In the genomic region with DNA sequence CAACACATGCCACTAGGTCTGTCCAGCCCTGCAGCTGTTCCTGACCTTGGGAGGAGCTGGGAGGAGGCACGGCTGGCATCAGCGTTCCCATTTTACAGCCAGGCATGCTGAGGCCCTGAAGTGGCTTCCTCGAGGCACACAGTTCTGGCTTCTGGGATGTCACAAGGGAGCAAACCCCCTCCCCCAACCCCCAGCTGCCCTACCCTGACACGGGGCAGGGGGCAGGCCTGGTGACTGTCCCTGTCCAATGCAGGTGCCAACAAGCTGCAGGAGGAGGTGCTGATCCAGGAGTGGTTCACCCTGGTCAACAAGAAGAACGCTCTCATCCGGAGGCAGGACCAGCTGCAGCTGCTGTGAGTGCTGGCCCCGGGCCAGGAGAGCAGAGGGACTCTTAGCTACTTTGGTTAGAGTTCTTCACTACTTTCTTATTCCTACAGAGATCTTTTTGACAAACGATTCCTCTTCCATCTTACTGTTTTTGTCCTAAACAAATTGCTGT, we compare ENCODE assay signal across 16 cellular contexts. TPM values are rescaled to one million over a fixed set of nuclear protein-coding genes. Genes with fewer than 3 reads are reported as not detected.
DNase-seq lines count a peak whose midpoint lies in the region; ATAC-seq and TF ChIP-seq lines count a peak whose summit lies in the region.
"Had no signal": no experiment of that assay in that cellular context is flagged by ENCODE, and none has a peak within 500 bp of the region (broad histone marks: within the 10 kb centered on the region; RNA-seq: fewer than 3 reads in every experiment).

No MANE protein-coding gene starts in this region.

- no peak overlapping the region for H3K9ac ChIP-seq in mesendoderm (ENCODE audit: low read length)

- peak overlapping the region; percentile 91 for H3K27ac ChIP-seq in psoas muscle
- H3K27ac ChIP-seq in mesendoderm (ENCODE audit: low read depth, low read length), result no peak overlapping the region
- H3K27ac ChIP-seq: A549, cardiac muscle cell, thoracic aorta had no signal

- no peak overlapping the region for H3K4ac ChIP-seq in mesendoderm (ENCODE audit: low read depth, low read length)

- H3K79me2 ChIP-seq in mesendoderm (ENCODE audit: control insufficient read depth, insufficient read depth, low read length), result no peaks in the 10 kb centered on the region

- TF ChIP-seq CTCF in LNCaP clone FGC (IDR thresholded peaks at IDR 0.05; ENCODE audit: control insufficient read depth, extremely low read depth, insufficient read depth) (no peak), psoas muscle (IDR thresholded peaks at IDR 0.05) (no peak)

- H3K4me3 Mint-ChIP-seq in activated naive CD8-positive, alpha-beta T cell treated with anti-CD3 and anti-CD28 coated beads, Interleukin-2, amount 10 ng/mL, durations not matched to agents 7 days and 5 days, result no peak overlapping the region
- H3K4me3 Mint-ChIP-seq: immature natural killer cell, T-cell had no signal

- H3K79me1 ChIP-seq in mesendoderm (ENCODE audit: low read length), result no peaks in the 10 kb centered on the region

- H3K36me3 ChIP-seq in psoas muscle (ENCODE audit: insufficient read depth in 1 of 2, low read depth in 1 of 2) (peaks cover 2 to 64% of the 10 kb centered on the region in 2 donors), H7 (replicated peaks; ENCODE audit: control insufficient read depth, insufficient read depth, low read length) (no peaks in the 10 kb centered on the region), mesendoderm (ENCODE audit: control insufficient read depth, insufficient read depth, low read length) (no peaks in the 10 kb centered on the region)
- H3K36me3 ChIP-seq: cardiac muscle cell had no signal

- H3K27me3 Mint-ChIP-seq in activated naive CD8-positive, alpha-beta T cell treated with anti-CD3 and anti-CD28 coated beads, Interleukin-2, amount 10 ng/mL, durations not matched to agents 7 days and 5 days, result no peaks in the 10 kb centered on the region
- H3K27me3 Mint-ChIP-seq: T-cell had no signal

- DNase-seq in NCI-H2107 treated with DMSO at 0.1 percent for 48 hours (lab: John Stamatoyannopoulos, UW; ENCODE audit: unreplicated experiment) (peak; percentile 20), NCI-H2107 (lab: John Stamatoyannopoulos, UW) (no peak), LNCaP clone FGC (ENCODE audit: low read depth) (peak; percentile 17), psoas muscle (peak in 1 of 2 donors; percentile 85), H7 (no peak), mesendoderm (no peak)
- DNase-seq in activated naive CD8-positive, alpha-beta T cell treated with anti-CD3 and anti-CD28 coated beads, Interleukin-2, amount 10 ng/mL, durations not matched to agents 7 days and 5 days, result no peak
- DNase-seq: esophagus squamous epithelium, NCI-H446 treated with DMSO at 0.1 percent for 48 hours, occipital lobe had no signal

- peak overlapping the region; percentile 21 for H3K27ac Mint-ChIP-seq in activated naive CD8-positive, alpha-beta T cell treated with anti-CD3 and anti-CD28 coated beads, Interleukin-2, amount 10 ng/mL, durations not matched to agents 7 days and 5 days

- H2BK120ac ChIP-seq in mesendoderm (ENCODE audit: low read depth, low read length), result no peak overlapping the region

- 20 to 35% (median 23%) methylated on average over 8 of the region's 8 CpGs for WGBS in psoas muscle, 3 donors
- WGBS in mesendoderm (ENCODE audit: extremely low coverage, insufficient coverage, low lambda C conversion rate), result no CpG with 5 or more reads among the region's 8 CpGs

- no peak overlapping the region for H2AK5ac ChIP-seq in mesendoderm (ENCODE audit: low read length)

- H3K23ac ChIP-seq in mesendoderm (ENCODE audit: low read length), result no peak overlapping the region

- no peak for ATAC-seq in activated naive CD8-positive, alpha-beta T cell treated with anti-CD3 and anti-CD28 coated beads, Interleukin-2, amount 10 ng/mL, durations not matched to agents 7 days and 5 days (ENCODE audit: low read depth)
- ATAC-seq in psoas muscle (peak in 1 of 4 donors; percentile 2), HG02981 (IDR thresholded peaks at IDR 0.05; ENCODE audit: unreplicated experiment) (no peak)
- ATAC-seq: A549 had no signal

- H4K5ac ChIP-seq in mesendoderm (ENCODE audit: low read length), result no peak overlapping the region

- H3K4me3 ChIP-seq in LNCaP clone FGC (ENCODE audit: low read depth, low read length) (no peak overlapping the region), psoas muscle (no peak overlapping the region), H7 (ENCODE audit: insufficient read depth, low read depth, low read length) (no peak overlapping the region), mesendoderm (ENCODE audit: low read length) (no peak overlapping the region)
- H3K4me3 ChIP-seq: A549, cardiac muscle cell, esophagus squamous epithelium, thoracic aorta had no signal

- H3K56ac ChIP-seq in mesendoderm (ENCODE audit: low read length), result no peak overlapping the region

- H3K4me1 Mint-ChIP-seq in activated naive CD8-positive, alpha-beta T cell treated with anti-CD3 and anti-CD28 coated beads, Interleukin-2, amount 10 ng/mL, durations not matched to agents 7 days and 5 days, result peaks cover 29% of the 10 kb centered on the region

- peaks cover 82% of the 10 kb centered on the region for H3K4me1 ChIP-seq in psoas muscle
- no peaks in the 10 kb centered on the region for H3K4me1 ChIP-seq in mesendoderm (ENCODE audit: control insufficient read depth, low read depth, low read length)

- H3K4me2 ChIP-seq in mesendoderm (ENCODE audit: low read length), result no peak overlapping the region
- H3K4me2 ChIP-seq: A549 had no signal

- H3K27me3 ChIP-seq in psoas muscle (ENCODE audit: insufficient read depth in 3 of 3, low read length in 2 of 3) (no peaks in the 10 kb centered on the region), H7 (ENCODE audit: control insufficient read depth, insufficient read depth, low read length) (peaks cover 46% of the 10 kb centered on the region), mesendoderm (ENCODE audit: insufficient read depth, low read length, poor library complexity) (peaks cover 6% of the 10 kb centered on the region)
- H3K27me3 ChIP-seq: esophagus squamous epithelium had no signal

- no peak overlapping the region for H4K8ac ChIP-seq in mesendoderm (ENCODE audit: low read depth, low read length)

- H3K9me3 ChIP-seq in psoas muscle, result no peaks in the 10 kb centered on the region
- H3K9me3 ChIP-seq: A549, esophagus squamous epithelium, thoracic aorta had no signal

- no peaks in the 10 kb centered on the region for H3K9me3 Mint-ChIP-seq in activated naive CD8-positive, alpha-beta T cell treated with anti-CD3 and anti-CD28 coated beads, Interleukin-2, amount 10 ng/mL, durations not matched to agents 7 days and 5 days
- H3K9me3 Mint-ChIP-seq: immature natural killer cell, T-cell had no signal

- no peak overlapping the region for H2BK5ac ChIP-seq in mesendoderm (ENCODE audit: low read length)

- no peak overlapping the region for H2BK15ac ChIP-seq in mesendoderm (replicated peaks; ENCODE audit: low read depth)

- peaks cover 10% of the 10 kb centered on the region for H3K36me3 Mint-ChIP-seq in activated naive CD8-positive, alpha-beta T cell treated with anti-CD3 and anti-CD28 coated beads, Interleukin-2, amount 10 ng/mL, durations not matched to agents 7 days and 5 days

- intact Hi-C loops in psoas muscle (cut with DNase I), result no loop called here

- H3K18ac ChIP-seq in mesendoderm (ENCODE audit: low read length), result no peak overlapping the region

- POLR2A ChIA-PET in activated naive CD8-positive, alpha-beta T cell treated with anti-CD3 and anti-CD28 coated beads, Interleukin-2, amount 10 ng/mL, durations not matched to agents 7 days and 5 days (lab: Charles Lee), result interaction anchor here (0.6 to 8.3 kb wide), 8 partner anchors 11 to 65 kb away, joined by 3 to 107 read pairs (median 4); a partner anchor contains a TSS

RNA-seq across cellular contexts. Expression of a gene that starts 5.3 kb away (rescaled TPM):
- total RNA-seq in activated naive CD8-positive, alpha-beta T cell treated with anti-CD3 and anti-CD28 coated beads, Interleukin-2, amount 10 ng/mL, durations not matched to agents 7 days and 5 days, result 1 to 10 TPM in 1 of 2 experiments, under 1 TPM in 1; 0.96 to 1.0 TPM
- under 1 TPM in 3 of 4 donors, not detected in 1; 0.19 to 0.56 (median 0.27) TPM for total RNA-seq in psoas muscle
- 1 to 10 TPM in 1 of 3 donors, under 1 TPM in 2; 0.22 to 1.4 (median 0.99) TPM for polyA plus RNA-seq in psoas muscle
- not detected in 2 replicates for total RNA-seq in H7 (2014; rRNA removed; shearing (Covaris generic))
- polyA plus RNA-seq in mesendoderm (2013, experiment 1 of 2), result not detected
- polyA plus RNA-seq in mesendoderm (2013, experiment 2 of 2), result 0.04 TPM
- total RNA-seq: cardiac muscle cell had no signal
- polyA plus RNA-seq: cardiac muscle cell, immature natural killer cell had no signal

RNA-seq across cellular contexts. Expression of a gene that starts 14.4 kb away (rescaled TPM):
- total RNA-seq in activated naive CD8-positive, alpha-beta T cell treated with anti-CD3 and anti-CD28 coated beads, Interleukin-2, amount 10 ng/mL, durations not matched to agents 7 days and 5 days, result 100 to 1,000 TPM; 118 to 120 TPM
- 100 to 1,000 TPM; 208 to 345 (median 282) TPM for total RNA-seq in psoas muscle
- polyA plus RNA-seq in psoas muscle, result 100 to 1,000 TPM; 114 to 177 (median 170) TPM
- total RNA-seq in H7 (2014; rRNA removed; shearing (Covaris generic)), result 1.9 and 4.7 TPM in 2 replicates
- 1.5 TPM for polyA plus RNA-seq in mesendoderm (2013, experiment 1 of 2)
- polyA plus RNA-seq in mesendoderm (2013, experiment 2 of 2), result 2.7 TPM

RNA-seq across cellular contexts. Expression of a gene that starts 18.0 kb away (rescaled TPM):
- 10 to 100 TPM; 40.9 to 44.1 TPM for total RNA-seq in activated naive CD8-positive, alpha-beta T cell treated with anti-CD3 and anti-CD28 coated beads, Interleukin-2, amount 10 ng/mL, durations not matched to agents 7 days and 5 days
- total RNA-seq in psoas muscle, result 100 to 1,000 TPM in 1 of 4 donors, 10 to 100 TPM in 3; 59.0 to 110 (median 66.9) TPM
- 100 to 1,000 TPM in 1 of 3 donors, 10 to 100 TPM in 2; 66.9 to 112 (median 67.4) TPM for polyA plus RNA-seq in psoas muscle
- total RNA-seq in H7 (2014; rRNA removed; shearing (Covaris generic)), result 8.6 and 20.4 TPM in 2 replicates
- 17.5 TPM for polyA plus RNA-seq in mesendoderm (2013, experiment 1 of 2)
- polyA plus RNA-seq in mesendoderm (2013, experiment 2 of 2), result 17.1 TPM

RNA-seq across cellular contexts. Expression of a gene that starts 20.0 kb away (rescaled TPM):
- total RNA-seq in activated naive CD8-positive, alpha-beta T cell treated with anti-CD3 and anti-CD28 coated beads, Interleukin-2, amount 10 ng/mL, durations not matched to agents 7 days and 5 days, result 10 to 100 TPM; 27.2 to 30.0 TPM
- 10 to 100 TPM; 31.6 to 43.5 (median 38.0) TPM for total RNA-seq in psoas muscle
- 100 to 1,000 TPM in 1 of 3 donors, 10 to 100 TPM in 2; 58.8 to 118 (median 94.2) TPM for polyA plus RNA-seq in psoas muscle
- total RNA-seq in H7 (2014; rRNA removed; shearing (Covaris generic)), result 88.1 and 89.1 TPM in 2 replicates
- 110 TPM for polyA plus RNA-seq in mesendoderm (2013, experiment 1 of 2)
- polyA plus RNA-seq in mesendoderm (2013, experiment 2 of 2), result 113 TPM

RNA-seq across cellular contexts. Expression of a gene that starts 23.7 kb away (rescaled TPM):
- total RNA-seq in activated naive CD8-positive, alpha-beta T cell treated with anti-CD3 and anti-CD28 coated beads, Interleukin-2, amount 10 ng/mL, durations not matched to agents 7 days and 5 days, result 10 to 100 TPM; 69.9 to 73.1 TPM
- total RNA-seq in psoas muscle, result 10 to 100 TPM; 14.5 to 18.8 (median 16.8) TPM
- 10 to 100 TPM in 2 of 3 donors, 1 to 10 TPM in 1; 8.8 to 13.9 (median 10.7) TPM for polyA plus RNA-seq in psoas muscle
- 30.1 and 33.2 TPM in 2 replicates for total RNA-seq in H7 (2014; rRNA removed; shearing (Covaris generic))
- polyA plus RNA-seq in mesendoderm (2013, experiment 1 of 2), result 21.4 TPM
- 21.4 TPM for polyA plus RNA-seq in mesendoderm (2013, experiment 2 of 2)

Comparison
In these comparisons a context has a peak if more than half of its experiments do, and no peak if none do; other contexts are left out.
1. DNase-seq: peak in NCI-H2107 treated with DMSO at 0.1 percent for 48 hours (single experiment) and LNCaP clone FGC (single experiment); none in NCI-H2107 (single experiment), activated naive CD8-positive, alpha-beta T cell treated with anti-CD3 and anti-CD28 coated beads, Interleukin-2, amount 10 ng/mL, durations not matched to agents 7 days and 5 days (single experiment), H7 (single experiment) and mesendoderm (single experiment).
2. RNA of a gene that starts 14.4 kb away (total RNA-seq): 208 to 345 TPM in psoas muscle and 118 to 120 TPM in activated naive CD8-positive, alpha-beta T cell treated with anti-CD3 and anti-CD28 coated beads, Interleukin-2, amount 10 ng/mL, durations not matched to agents 7 days and 5 days; 1.9 to 4.7 TPM in H7; every median in the first group is over 10 times any median in the second.